Comparison of ENCODE assay signal across 16 cellular contexts in genomic region chr7:158344706-158345300, GRCh38.
"Had no signal": no experiment of that assay in that cellular context is flagged by ENCODE, and none has a peak within 500 bp of the region (broad histone marks: within the 10 kb centered on the region; RNA-seq: fewer than 3 reads in every experiment).

No MANE protein-coding gene starts in this region.

- H3K36me3 ChIP-seq: esophagus squamous epithelium, gastroesophageal sphincter, left ventricle myocardium inferior, tibial artery had no signal

- H3K9me3 ChIP-seq: esophagus squamous epithelium, gastroesophageal sphincter, left ventricle myocardium inferior, tibial artery had no signal

- ATAC-seq: effector memory CD8-positive, alpha-beta T cell; gastroesophageal sphincter; right cardiac atrium; stimulated activated memory B cell treated with anti-CD40 and anti-IgM and Interleukin-4, amounts not matched to agents 10 μg/mL and 1 μg/mL and 100 μg/mL, for 72 hours had no signal

- H3K27ac ChIP-seq: esophagus squamous epithelium, gastroesophageal sphincter, left ventricle myocardium inferior, tibial artery had no signal

- H3K27me3 ChIP-seq: esophagus squamous epithelium had no signal

- H3K4me3 ChIP-seq: esophagus squamous epithelium, gastroesophageal sphincter, left ventricle myocardium inferior, lung, tibial artery had no signal

- DNase-seq: effector memory CD8-positive, alpha-beta T cell; esophagus squamous epithelium; foreskin fibroblast; glutamatergic neuron; islet precursor cell; left ventricle myocardium inferior; mesenchymal stem cell; naive B cell; right cardiac atrium; stimulated activated CD4-positive, alpha-beta T cell treated with anti-CD3 and anti-CD28 coated beads, Interleukin-15, amount 100 ng/mL, for 24 hours; stimulated activated CD4-positive, alpha-beta T cell treated with anti-CD3 and anti-CD28 coated beads, Interleukin-1b, Interleukin-23, amount 100 ng/mL, for 48 hours; stimulated activated CD4-positive, alpha-beta T cell treated with anti-CD3 and anti-CD28 coated beads, Interleukin-4, amount 100 ng/mL, for 24 hours had no signal

- H3K4me1 ChIP-seq: esophagus squamous epithelium, gastroesophageal sphincter, left ventricle myocardium inferior, tibial artery had no signal
